In genomic region chr1:18384477-18384876, GRCh38 we compare ENCODE assay signal across 17 cellular contexts.
DNase-seq lines count a peak whose midpoint lies in the region; ATAC-seq, FAIRE-seq and TF ChIP-seq lines count a peak whose summit lies in the region.
"Had no signal": no experiment of that assay in that cellular context is flagged by ENCODE, and none has a peak within 500 bp of the region (broad histone marks: within the 10 kb centered on the region; RNA-seq: fewer than 3 reads in every experiment).

No MANE protein-coding gene starts in this region.

- no peak overlapping the region for H3K4me3 ChIP-seq in H1 (ENCODE audit: extremely low read depth in 1 of 4, insufficient read depth in 2 of 4, low read depth in 3 of 4, low read length in 4 of 4)
- H3K4me3 ChIP-seq in upper lobe of left lung = no peak overlapping the region
- H3K4me3 ChIP-seq: K562, Peyer's patch had no signal

- peak overlapping the region; percentile 2 for H3K27ac Mint-ChIP-seq in activated CD4-positive, alpha-beta T cell treated with anti-CD3 and anti-CD28 coated beads, Interleukin-2, amount 10 ng/mL, durations not matched to agents 7 days and 5 days
- H3K27ac Mint-ChIP-seq in nephron = peak overlapping the region; percentile 89 to 97 (median 94)
- H3K27ac Mint-ChIP-seq in type B pancreatic cell = peak overlapping the region; percentile 23
- no peak overlapping the region for H3K27ac Mint-ChIP-seq in chondrocyte (ENCODE audit: unreplicated experiment)

- H4K8ac ChIP-seq in H1 (ENCODE audit: extremely low read depth, insufficient read depth, low read length) = no peak overlapping the region

- no peak overlapping the region for H4K5ac ChIP-seq in H1 (ENCODE audit: insufficient read length, low read depth, low read length)

- POLR2A ChIA-PET in activated CD4-positive, alpha-beta T cell treated with anti-CD3 and anti-CD28 coated beads, Interleukin-2, amount 10 ng/mL, durations not matched to agents 7 days and 5 days (lab: Charles Lee) = no interaction called here
- POLR2A ChIA-PET in H1 (lab: Charles Lee; ENCODE audit: partially characterized antibody) = interaction anchor here (0.7 kb wide), 1 partner anchor 101 kb away, joined by 3 read pairs; no protein-coding TSS in a partner anchor

- H3K18ac ChIP-seq in H1 (ENCODE audit: extremely low read depth, low read length) = peak overlapping the region; percentile 71; the same call in 1 of the 2 replicates

- no peaks in the 10 kb centered on the region for H3K79me1 ChIP-seq in H1 (ENCODE audit: low read depth, low read length)

- H3K36me3 ChIP-seq in H1 (ENCODE audit: control insufficient read depth in 2 of 4, insufficient read depth in 4 of 4, low read length in 3 of 4) (peaks cover 0 to 3% (median 0%) of the 10 kb centered on the region in 4 experiments; a peak in 1 of 8 replicates), upper lobe of left lung (no peaks in the 10 kb centered on the region)
- H3K36me3 ChIP-seq: Peyer's patch had no signal

- H3K36me3 Mint-ChIP-seq in activated CD4-positive, alpha-beta T cell treated with anti-CD3 and anti-CD28 coated beads, Interleukin-2, amount 10 ng/mL, durations not matched to agents 7 days and 5 days (ENCODE audit: low read depth) = no peaks in the 10 kb centered on the region
- H3K36me3 Mint-ChIP-seq in nephron (ENCODE audit: low read depth) (no peaks in the 10 kb centered on the region), type B pancreatic cell (peaks cover 5% of the 10 kb centered on the region), chondrocyte (ENCODE audit: low read depth) (no peaks in the 10 kb centered on the region)

- H3K14ac ChIP-seq in H1 (ENCODE audit: insufficient read length) = no peak overlapping the region

- TF ChIP-seq POLR2A in H1 (IDR thresholded peaks at IDR 0.05; ENCODE audit: control extremely low read depth in 1 of 2, low read depth in 2 of 2, low read length in 2 of 2) (no peak), upper lobe of left lung (IDR thresholded peaks at IDR 0.05) (no peak)

- peaks cover 4% of the 10 kb centered on the region in 2 experiments; a peak in 1 of 4 replicates for H3K9me3 ChIP-seq in H1 (ENCODE audit: insufficient read depth in 2 of 2, low read depth in 1 of 2, low read length in 1 of 2)
- H3K9me3 ChIP-seq in upper lobe of left lung = peaks cover 0 to 4% (median 0%) of the 10 kb centered on the region in 4 donors
- H3K9me3 ChIP-seq: Peyer's patch had no signal

- CTCF ChIA-PET in activated CD4-positive, alpha-beta T cell treated with anti-CD3 and anti-CD28 coated beads, Interleukin-2, amount 10 ng/mL, durations not matched to agents 7 days and 5 days (lab: Charles Lee) = no interaction called here
- CTCF ChIA-PET in H1 (lab: Charles Lee; ENCODE audit: partially characterized antibody) = interaction anchor here (0.6 to 1.5 kb wide), 3 partner anchors 12 to 45 kb away, joined by 3 to 5 read pairs (median 3); no protein-coding TSS in a partner anchor

- no peak overlapping the region for H3K9ac ChIP-seq in H1 (replicated peaks in 1 of 4; ENCODE audit: extremely low read depth in 1 of 4, low read depth in 3 of 4, low read length in 3 of 4)

- no peaks in the 10 kb centered on the region for H3K79me2 ChIP-seq in H1 (ENCODE audit: control insufficient read depth in 1 of 2, insufficient read depth in 2 of 2, low read length in 2 of 2)

- H4K91ac ChIP-seq in H1 (replicated peaks; ENCODE audit: insufficient read length, low read length) = no peak overlapping the region

- no peaks in the 10 kb centered on the region for H3K23me2 ChIP-seq in H1 (ENCODE audit: low read depth, low read length)

- H4K20me1 ChIP-seq in H1 (replicated peaks in 1 of 2; ENCODE audit: control insufficient read depth in 1 of 2, insufficient read depth in 2 of 2, low read length in 2 of 2) = no peaks in the 10 kb centered on the region

- no peaks in the 10 kb centered on the region for H3K4me1 Mint-ChIP-seq in activated CD4-positive, alpha-beta T cell treated with anti-CD3 and anti-CD28 coated beads, Interleukin-2, amount 10 ng/mL, durations not matched to agents 7 days and 5 days
- H3K4me1 Mint-ChIP-seq in nephron (peaks cover 39% of the 10 kb centered on the region), type B pancreatic cell (ENCODE audit: unreplicated experiment) (peaks cover 16% of the 10 kb centered on the region), chondrocyte (ENCODE audit: low read depth) (no peaks in the 10 kb centered on the region)

- no peak overlapping the region; the same call in 1 of the 2 replicates for H2BK5ac ChIP-seq in H1 (ENCODE audit: low read depth, low read length)

- no peak for DNase-seq in activated CD4-positive, alpha-beta T cell treated with anti-CD3 and anti-CD28 coated beads, Interleukin-2, amount 10 ng/mL, durations not matched to agents 7 days and 5 days
- DNase-seq in activated CD4-positive, alpha-beta T cell treated with anti-CD3 and anti-CD28 coated beads, Interleukin-2, amount 50 U/mL, for 4 hours = no peak
- DNase-seq in H1 (ENCODE audit: low read depth in 1 of 2, low spot score in 2 of 2) (no peak), type B pancreatic cell (ENCODE audit: extremely low spot score, unreplicated experiment) (no peak), upper lobe of left lung (no peak), chondrocyte (ENCODE audit: low spot score) (no peak)
- no peak for DNase-seq in stimulated activated CD4-positive, alpha-beta T cell treated with anti-CD3 and anti-CD28 coated beads, Interleukin-1b, Interleukin-23, amount 100 ng/mL, for 48 hours
- DNase-seq: 8988T, COR-L47, NCI-H446, NCI-H748 treated with DMSO at 0.1 percent for 48 hours, Peyer's patch, Right ventricle myocardium superior had no signal

- no peak overlapping the region for H3K23ac ChIP-seq in H1 (ENCODE audit: insufficient read length)

- no peak overlapping the region; a peak in 2 of 4 replicates for H3K4me2 ChIP-seq in H1 (ENCODE audit: insufficient read depth in 1 of 2, low read depth in 2 of 2, low read length in 2 of 2)

- H2BK20ac ChIP-seq in H1 (ENCODE audit: low read length) = peak overlapping the region; percentile 93; the same call in 1 of the 2 replicates

- H2AFZ ChIP-seq in H1 (ENCODE audit: low read length) = no peak overlapping the region

- H3K4me1 ChIP-seq in H1 (replicated peaks in 1 of 4; ENCODE audit: control insufficient read depth in 3 of 4, insufficient read depth in 4 of 4, low read length in 3 of 4) (peaks cover 4 to 13% (median 11%) of the 10 kb centered on the region in 4 experiments), upper lobe of left lung (no peaks in the 10 kb centered on the region)
- H3K4me1 ChIP-seq: Peyer's patch had no signal

- H3K9me3 Mint-ChIP-seq in activated CD4-positive, alpha-beta T cell treated with anti-CD3 and anti-CD28 coated beads, Interleukin-2, amount 10 ng/mL, durations not matched to agents 7 days and 5 days = no peaks in the 10 kb centered on the region
- H3K9me3 Mint-ChIP-seq in nephron (peaks cover 11% of the 10 kb centered on the region), type B pancreatic cell (peaks cover 14% of the 10 kb centered on the region), chondrocyte (ENCODE audit: low read depth) (peaks cover 17% of the 10 kb centered on the region)

- FAIRE-seq in H1 (lab: Jason Lieb, UNC) = no peak
- FAIRE-seq: GM18507 had no signal

- ATAC-seq in upper lobe of left lung (ENCODE audit: low FRiP score in 2 of 2) = no peak

- no peak overlapping the region for H3K56ac ChIP-seq in H1 (replicated peaks; ENCODE audit: insufficient read length, low read depth, low read length)

- WGBS in H1 (ENCODE audit: extremely low coverage in 1 of 2, insufficient coverage in 1 of 2, insufficient read length in 1 of 2, insufficient replicate concordance in 2 of 2, low coverage in 1 of 2, low lambda C conversion rate in 2 of 2, missing lambda C conversion rate in 1 of 2), 2 experiments = no CpG with 5 or more reads among the region's 1 CpG
- WGBS in upper lobe of left lung, 2 donors = 13 to 18% methylated on average over 1 of the region's 1 CpG

- H3K27ac ChIP-seq in H1 (ENCODE audit: low read depth, low read length) = no peak overlapping the region
- no peak overlapping the region for H3K27ac ChIP-seq in upper lobe of left lung
- H3K27ac ChIP-seq: C4-2B, Peyer's patch had no signal

- TF ChIP-seq EP300 in H1 (IDR thresholded peaks at IDR 0.05; ENCODE audit: borderline replicate concordance in 1 of 2, low read depth in 2 of 2, low read length in 2 of 2) (no peak), upper lobe of left lung (IDR thresholded peaks at IDR 0.05) (no peak)

- peaks cover 17% of the 10 kb centered on the region for H3K27me3 Mint-ChIP-seq in activated CD4-positive, alpha-beta T cell treated with anti-CD3 and anti-CD28 coated beads, Interleukin-2, amount 10 ng/mL, durations not matched to agents 7 days and 5 days
- H3K27me3 Mint-ChIP-seq in nephron (ENCODE audit: low read depth) (peaks cover 17% of the 10 kb centered on the region), type B pancreatic cell (peaks cover 42% of the 10 kb centered on the region), chondrocyte (ENCODE audit: low read depth) (peaks cover 24% of the 10 kb centered on the region)

- no peak overlapping the region for H3K4ac ChIP-seq in H1 (replicated peaks; ENCODE audit: insufficient read length, low read depth, low read length)

- TF ChIP-seq RAD21 in H1 (IDR thresholded peaks at IDR 0.05 in 1 of 2, conservative IDR thresholded peaks at IDR 0.05 in 1 of 2; ENCODE audit: low read depth in 2 of 2, low read length in 2 of 2) = no peak

- H3K4me3 Mint-ChIP-seq in activated CD4-positive, alpha-beta T cell treated with anti-CD3 and anti-CD28 coated beads, Interleukin-2, amount 10 ng/mL, durations not matched to agents 7 days and 5 days = no peak overlapping the region
- peak overlapping the region; percentile 41 to 68 (median 66) for H3K4me3 Mint-ChIP-seq in nephron
- H3K4me3 Mint-ChIP-seq in type B pancreatic cell = peak overlapping the region; percentile 37
- no peak overlapping the region for H3K4me3 Mint-ChIP-seq in chondrocyte (ENCODE audit: unreplicated experiment)

- no peak overlapping the region for H2BK120ac ChIP-seq in H1 (replicated peaks; ENCODE audit: low read depth, low read length)

- no peak for TF ChIP-seq CTCF in H1 (IDR thresholded peaks at IDR 0.05; ENCODE audit: control extremely low read depth in 1 of 3, insufficient read depth in 1 of 3, low read depth in 1 of 3, low read length in 3 of 3)
- no peak for TF ChIP-seq CTCF in nephron (IDR thresholded peaks at IDR 0.05; ENCODE audit: unreplicated experiment in 3 of 3)
- TF ChIP-seq CTCF in type B pancreatic cell (conservative IDR thresholded peaks at IDR 0.05) = no peak
- no peak for TF ChIP-seq CTCF in upper lobe of left lung (IDR thresholded peaks at IDR 0.05)
- TF ChIP-seq CTCF in chondrocyte (IDR thresholded peaks at IDR 0.05) = no peak

- peak overlapping the region; percentile 60; the same call in 1 of the 2 replicates for H2AK5ac ChIP-seq in H1 (ENCODE audit: low read depth, low read length)

- H2BK15ac ChIP-seq in H1 (ENCODE audit: low read length) = no peak overlapping the region

- peak overlapping the region; percentile 96; the same call in 1 of the 2 replicates for H2BK12ac ChIP-seq in H1 (ENCODE audit: low read depth, low read length)

- H3K27me3 ChIP-seq in H1 (replicated peaks in 1 of 4; ENCODE audit: control insufficient read depth in 3 of 4, extremely low read depth in 1 of 4, insufficient read depth in 3 of 4, low read length in 3 of 4) = no peaks in the 10 kb centered on the region; a peak in 1 of 7 replicates
- H3K27me3 ChIP-seq in upper lobe of left lung = no peaks in the 10 kb centered on the region
- H3K27me3 ChIP-seq: Peyer's patch had no signal

Comparison
In these comparisons a context has a peak if more than half of its experiments do, and no peak if none do; other contexts are left out.
1. H3K4me3 Mint-ChIP-seq: peak in nephron (3 of 3) and type B pancreatic cell (single experiment); none in activated CD4-positive, alpha-beta T cell treated with anti-CD3 and anti-CD28 coated beads, Interleukin-2, amount 10 ng/mL, durations not matched to agents 7 days and 5 days (single experiment) and chondrocyte (single experiment).